In genomic region chr9:15211160-15211993, GRCh38 we compare ENCODE assay signal across 1 cellular context.
A peak's percentile ranks its signal among the peaks of the same experiment; 100 is the strongest.
TF ChIP-seq lines count a peak whose summit lies in the region.

No MANE protein-coding gene starts in this region.

TF ChIP-seq in IMR-90, 13 proteins besides CTCF, POLR2A, EP300 and RAD21:
- no peak for TF ChIP-seq MAZ (IDR thresholded peaks at IDR 0.05; ENCODE audit: borderline replicate concordance, low read depth, low read length)
- peak; percentile 94 for TF ChIP-seq SMC3 (IDR thresholded peaks at IDR 0.05; ENCODE audit: low read depth, low read length)
